In the genomic region with DNA sequence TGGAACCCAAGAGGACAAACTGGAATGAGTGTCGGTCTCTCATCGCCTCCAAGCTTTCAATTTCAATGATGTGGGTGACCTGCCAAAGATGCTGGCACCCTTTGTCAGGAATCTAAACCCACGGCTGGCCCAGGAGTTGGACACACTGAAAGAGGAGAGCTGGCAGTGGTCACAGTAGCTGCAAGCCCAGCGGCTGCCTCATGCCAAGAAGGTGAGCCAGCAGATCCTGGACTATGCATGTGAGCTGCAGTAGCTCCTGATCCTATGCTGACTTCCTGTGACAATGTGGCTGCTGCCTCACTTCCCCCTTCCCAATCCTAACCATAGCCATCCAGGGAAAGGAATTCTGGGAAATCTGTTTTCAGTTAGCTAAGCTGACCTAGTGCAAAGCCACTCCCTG, we compare ENCODE assay signal across 13 cellular contexts.
DNase-seq lines count a peak whose midpoint lies in the region; ATAC-seq and TF ChIP-seq lines count a peak whose summit lies in the region.
"Had no signal": no experiment of that assay in that cellular context is flagged by ENCODE, and none has a peak within 500 bp of the region (broad histone marks: within the 10 kb centered on the region; RNA-seq: fewer than 3 reads in every experiment).

No MANE protein-coding gene starts in this region.

- H3K4me1 Mint-ChIP-seq in activated naive CD8-positive, alpha-beta T cell treated with anti-CD3 and anti-CD28 coated beads, Interleukin-2, amount 50 U/mL, for 24 hours: peaks cover 69% of the 10 kb centered on the region

- H3K9me3 Mint-ChIP-seq in activated naive CD8-positive, alpha-beta T cell treated with anti-CD3 and anti-CD28 coated beads, Interleukin-2, amount 50 U/mL, for 24 hours: peaks cover 9% of the 10 kb centered on the region
- H3K9me3 Mint-ChIP-seq: IgD-negative memory B cell had no signal

- in situ Hi-C loops in G401 (cut with HindIII; ENCODE audit: low sequenced_read_pairs): no loop called here

- peak overlapping the region; percentile 84 for H3K27ac Mint-ChIP-seq in activated naive CD8-positive, alpha-beta T cell treated with anti-CD3 and anti-CD28 coated beads, Interleukin-2, amount 50 U/mL, for 24 hours

- peak overlapping the region; percentile 1 for H3K4me3 Mint-ChIP-seq in activated naive CD8-positive, alpha-beta T cell treated with anti-CD3 and anti-CD28 coated beads, Interleukin-2, amount 50 U/mL, for 24 hours
- H3K4me3 Mint-ChIP-seq: IgD-negative memory B cell had no signal

- peaks cover 5% of the 10 kb centered on the region for H3K36me3 Mint-ChIP-seq in activated naive CD8-positive, alpha-beta T cell treated with anti-CD3 and anti-CD28 coated beads, Interleukin-2, amount 50 U/mL, for 24 hours (ENCODE audit: low read depth)
- H3K36me3 Mint-ChIP-seq: IgD-negative memory B cell had no signal

- H3K4me3 ChIP-seq in mucosa of descending colon: no peak overlapping the region
- H3K4me3 ChIP-seq: upper lobe of left lung had no signal

- no peaks in the 10 kb centered on the region for H3K36me3 ChIP-seq in mucosa of descending colon (ENCODE audit: low read depth)
- H3K36me3 ChIP-seq: upper lobe of left lung had no signal

- no peak for TF ChIP-seq CTCF in mucosa of descending colon (IDR thresholded peaks at IDR 0.05)

- H3K4me1 ChIP-seq in mucosa of descending colon (ENCODE audit: low read depth): no peaks in the 10 kb centered on the region

- DNase-seq in Ammon's horn (ENCODE audit: low spot score) (peak; percentile 79), G401 (ENCODE audit: low spot score) (peak; percentile 26), lung microvascular endothelial cell (ENCODE audit: low read depth in 2 of 2) (peak; percentile 6 to 70), germinal center (ENCODE audit: low spot score) (no peak), mucosa of descending colon (no peak), GM19238 (ENCODE audit: insufficient read length, low spot score) (no peak)
- no peak for DNase-seq in activated naive CD8-positive, alpha-beta T cell treated with anti-CD3 and anti-CD28 coated beads, Interleukin-2, amount 50 U/mL, for 24 hours
- DNase-seq: DMS79 treated with DMSO at 0.1 percent for 48 hours; effector CD8-positive, alpha-beta T cell; islet precursor cell; upper lobe of left lung had no signal

- no peaks in the 10 kb centered on the region for H3K27me3 Mint-ChIP-seq in activated naive CD8-positive, alpha-beta T cell treated with anti-CD3 and anti-CD28 coated beads, Interleukin-2, amount 50 U/mL, for 24 hours
- H3K27me3 Mint-ChIP-seq: IgD-negative memory B cell had no signal

- intact Hi-C loops in mucosa of descending colon (cut with DNase I, micrococcal nuclease): no loop called here

- ATAC-seq in activated naive CD8-positive, alpha-beta T cell treated with anti-CD3 and anti-CD28 coated beads, Interleukin-2, amount 50 U/mL, for 24 hours: no peak
- ATAC-seq in mucosa of descending colon: no peak
- no peak for ATAC-seq in HG02981 (IDR thresholded peaks at IDR 0.05; ENCODE audit: unreplicated experiment)

- H3K9me3 ChIP-seq in mucosa of descending colon: no peaks in the 10 kb centered on the region
- H3K9me3 ChIP-seq: upper lobe of left lung had no signal

Comparison
In these comparisons a context has a peak if more than half of its experiments do, and no peak if none do; other contexts are left out.
1. DNase-seq: peak in Ammon's horn (single experiment), G401 (single experiment) and lung microvascular endothelial cell (2 of 2); none in activated naive CD8-positive, alpha-beta T cell treated with anti-CD3 and anti-CD28 coated beads, Interleukin-2, amount 50 U/mL, for 24 hours (single experiment), germinal center (single experiment), mucosa of descending colon (0 of 3) and GM19238 (single experiment).